In genomic region chr15:77875066-77875721, GRCh38 we compare ENCODE assay signal across 8 cellular contexts.
A peak's percentile ranks its signal among the peaks of the same experiment; 100 is the strongest.
DNase-seq lines count a peak whose midpoint lies in the region; ATAC-seq and TF ChIP-seq lines count a peak whose summit lies in the region.
"Not testable (repeated sequence)": the region's sequence is repeated elsewhere in the genome, so short reads cannot be mapped to it uniquely, and the experiment has no call there.

No MANE protein-coding gene starts in this region.

- peak; percentile 79 for ATAC-seq in activated CD8-positive, alpha-beta T cell treated with anti-CD3 and anti-CD28 coated beads for 36 hours

- H3K9me3 ChIP-seq in Loucy (ENCODE audit: insufficient read depth, low read depth, low read length); OCI-LY1 (ENCODE audit: low read length); colonic mucosa; iPS DF 6.9 (ENCODE audit: control insufficient read depth, insufficient read depth, low read length): not testable (repeated sequence)

- not testable (repeated sequence) for H3K27ac ChIP-seq in OCI-LY1 (ENCODE audit: low read depth, low read length, poor library complexity, severe bottlenecking); colonic mucosa; iPS DF 6.9 (ENCODE audit: low read length)

- not testable (repeated sequence) for H3F3A ChIP-seq in Loucy (ENCODE audit: low read depth); OCI-LY1 (ENCODE audit: insufficient read depth, low read length)

- H3K4me1 ChIP-seq in Loucy (ENCODE audit: insufficient read depth, low read length, poor library complexity, severe bottlenecking); OCI-LY1 (ENCODE audit: insufficient read depth, low read length, severe bottlenecking); colonic mucosa; iPS DF 6.9 (ENCODE audit: control insufficient read depth, insufficient read depth, low read length): not testable (repeated sequence)

- H3K36me3 ChIP-seq in Loucy (ENCODE audit: insufficient read depth, low read length); OCI-LY1 (ENCODE audit: insufficient read depth, low read length); colonic mucosa; iPS DF 6.9 (ENCODE audit: control insufficient read depth, insufficient read depth, low read length): not testable (repeated sequence)

- CTCF ChIA-PET in activated CD8-positive, alpha-beta T cell treated with anti-CD3 and anti-CD28 coated beads for 36 hours (lab: Charles Lee): interaction anchor here (0.6 to 1.1 kb wide), 4 partner anchors 18 to 256 kb away, joined by 3 to 4 read pairs (median 3); no protein-coding TSS in a partner anchor

- not testable (repeated sequence) for H3K4me3 ChIP-seq in Loucy (ENCODE audit: low read length, poor library complexity, severe bottlenecking); OCI-LY1 (ENCODE audit: low read depth, low read length, poor library complexity, severe bottlenecking); colonic mucosa; iPS DF 6.9 (ENCODE audit: low read length)

- H3K36me3 Mint-ChIP-seq in activated CD8-positive, alpha-beta T cell treated with anti-CD3 and anti-CD28 coated beads for 36 hours (ENCODE audit: low read depth); progenitor cell of endocrine pancreas (ENCODE audit: insufficient read depth); type B pancreatic cell: not testable (repeated sequence)

- not testable (repeated sequence) for H4K20me1 ChIP-seq in Loucy (ENCODE audit: insufficient read depth, low read length, poor library complexity, severe bottlenecking); OCI-LY1 (ENCODE audit: insufficient read depth, low read length)

- not testable (repeated sequence) for H3K9me3 Mint-ChIP-seq in activated CD8-positive, alpha-beta T cell treated with anti-CD3 and anti-CD28 coated beads for 36 hours; progenitor cell of endocrine pancreas (ENCODE audit: low read depth); type B pancreatic cell

- DNase-seq in ELF-1 (ENCODE audit: low read depth, low spot score) (peak; percentile 85), colonic mucosa (peak; percentile 56), iPS DF 6.9 (ENCODE audit: low read depth, low spot score) (peak; percentile 71), progenitor cell of endocrine pancreas (ENCODE audit: low spot score, unreplicated experiment) (peak; percentile 59)
- peak; percentile 72 for DNase-seq in activated CD8-positive, alpha-beta T cell treated with anti-CD3 and anti-CD28 coated beads for 36 hours
- DNase-seq in type B pancreatic cell (ENCODE audit: extremely low spot score, unreplicated experiment): not testable (repeated sequence)

- H3K27me3 Mint-ChIP-seq in activated CD8-positive, alpha-beta T cell treated with anti-CD3 and anti-CD28 coated beads for 36 hours; progenitor cell of endocrine pancreas; type B pancreatic cell: not testable (repeated sequence)

- POLR2A ChIA-PET in activated CD8-positive, alpha-beta T cell treated with anti-CD3 and anti-CD28 coated beads for 36 hours (lab: Charles Lee): not testable (repeated sequence)

- not testable (repeated sequence) for H3K4me1 Mint-ChIP-seq in activated CD8-positive, alpha-beta T cell treated with anti-CD3 and anti-CD28 coated beads for 36 hours (ENCODE audit: low read depth); progenitor cell of endocrine pancreas (ENCODE audit: low read depth); type B pancreatic cell (ENCODE audit: unreplicated experiment)

- not testable (repeated sequence) for H3K4me3 Mint-ChIP-seq in activated CD8-positive, alpha-beta T cell treated with anti-CD3 and anti-CD28 coated beads for 36 hours; progenitor cell of endocrine pancreas (ENCODE audit: low read depth); type B pancreatic cell

- not testable (repeated sequence) for H3K4me2 ChIP-seq in Loucy (ENCODE audit: low read depth, low read length, poor library complexity, severe bottlenecking); OCI-LY1 (ENCODE audit: low read length)

- WGBS in iPS DF 6.9 (ENCODE audit: insufficient coverage, insufficient read length): no CpG with 5 or more reads among the region's 13 CpGs

- H2AFZ ChIP-seq in Loucy (ENCODE audit: low read length); OCI-LY1 (ENCODE audit: low read length): not testable (repeated sequence)

- H3K9me2 ChIP-seq in Loucy (replicated peaks; ENCODE audit: low read depth, low read length); OCI-LY1 (ENCODE audit: low read depth, low read length): not testable (repeated sequence)

- TF ChIP-seq CTCF in Loucy (conservative IDR thresholded peaks at IDR 0.05; ENCODE audit: low read length) (peak; percentile 65), OCI-LY1 (IDR thresholded peaks at IDR 0.05; ENCODE audit: low read length) (peak; percentile 55), colonic mucosa (IDR thresholded peaks at IDR 0.05) (peak; percentile 57), progenitor cell of endocrine pancreas (IDR thresholded peaks at IDR 0.05; ENCODE audit: unreplicated experiment) (peak; percentile 75), type B pancreatic cell (conservative IDR thresholded peaks at IDR 0.05) (peak; percentile 82)
- TF ChIP-seq CTCF in activated CD8-positive, alpha-beta T cell treated with anti-CD3 and anti-CD28 coated beads for 36 hours (IDR thresholded peaks at IDR 0.05): peak; percentile 46

- not testable (repeated sequence) for H3K27ac Mint-ChIP-seq in activated CD8-positive, alpha-beta T cell treated with anti-CD3 and anti-CD28 coated beads for 36 hours; progenitor cell of endocrine pancreas; type B pancreatic cell

- not testable (repeated sequence) for H3K79me2 ChIP-seq in Loucy (ENCODE audit: insufficient read depth, low read length); OCI-LY1 (ENCODE audit: insufficient read depth, low read length)

- H3K27me3 ChIP-seq in Loucy (ENCODE audit: insufficient read depth, low read length, poor library complexity, severe bottlenecking); OCI-LY1 (ENCODE audit: insufficient read depth, low read length); colonic mucosa; iPS DF 6.9 (ENCODE audit: control insufficient read depth, insufficient read depth, low read length): not testable (repeated sequence)

- intact Hi-C loops in activated CD8-positive, alpha-beta T cell treated with anti-CD3 and anti-CD28 coated beads for 36 hours (cut with micrococcal nuclease): not testable (repeated sequence)
- intact Hi-C loops in colonic mucosa (cut with DNase I): loop anchor here (10.0 kb wide), 1 partner anchor 240 kb away; the partner anchor contains the start of gene LINGO1

- not testable (repeated sequence) for H3K9ac ChIP-seq in Loucy (ENCODE audit: low read depth, low read length, poor library complexity, severe bottlenecking); OCI-LY1 (ENCODE audit: low read length); colonic mucosa (ENCODE audit: low read depth in 2 of 2, low read length in 2 of 2)
